9 cellular contexts compared by ENCODE assay signal in the genomic region with DNA sequence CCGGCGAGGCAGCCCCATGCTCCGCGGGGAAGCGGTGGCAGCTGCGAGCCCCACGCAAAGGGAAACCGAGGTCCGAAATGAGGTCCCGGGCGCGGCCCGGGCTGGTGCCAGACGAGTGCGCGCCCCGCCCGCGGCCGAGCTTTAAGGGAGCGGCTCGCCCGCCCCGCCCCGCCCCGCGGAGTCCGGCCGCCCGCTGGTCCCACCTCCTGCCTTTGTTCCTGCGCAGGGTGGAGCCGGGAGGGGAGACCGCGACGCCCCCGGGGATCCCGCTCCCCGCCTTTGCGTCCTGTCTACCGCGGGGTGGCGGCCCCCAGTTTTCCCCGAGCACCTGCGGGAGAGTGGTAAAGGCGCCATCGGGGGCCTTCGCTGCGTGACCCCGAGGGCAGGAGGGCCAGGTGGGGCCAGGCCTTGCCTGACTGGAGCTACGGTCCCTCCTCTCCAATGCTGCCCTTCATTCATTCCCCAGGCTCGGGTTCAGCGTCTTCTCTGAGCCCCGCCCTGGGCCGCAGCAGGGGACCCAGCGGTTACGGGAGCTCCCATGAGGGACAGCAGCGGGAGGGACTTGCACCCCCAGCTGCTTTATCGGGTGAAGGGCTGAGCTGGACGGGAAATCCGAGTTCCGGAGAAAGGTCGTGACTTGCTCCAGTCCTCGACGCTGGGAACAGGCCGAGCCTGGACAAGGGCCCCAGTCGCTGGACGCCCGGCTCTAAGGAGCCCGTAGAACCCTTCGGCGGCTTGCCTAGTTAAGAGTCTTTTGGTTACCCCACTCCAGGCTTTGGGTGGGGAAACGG. TPM values are rescaled to one million over a fixed set of nuclear protein-coding genes. Genes with fewer than 3 reads are reported as not detected.
A peak's percentile ranks its signal among the peaks of the same experiment; 100 is the strongest.
DNase-seq lines count a peak whose midpoint lies in the region; ATAC-seq and TF ChIP-seq lines count a peak whose summit lies in the region.
"Had no signal": no experiment of that assay in that cellular context is flagged by ENCODE, and none has a peak within 500 bp of the region (broad histone marks: within the 10 kb centered on the region; RNA-seq: fewer than 3 reads in every experiment).

A gene with protein sequence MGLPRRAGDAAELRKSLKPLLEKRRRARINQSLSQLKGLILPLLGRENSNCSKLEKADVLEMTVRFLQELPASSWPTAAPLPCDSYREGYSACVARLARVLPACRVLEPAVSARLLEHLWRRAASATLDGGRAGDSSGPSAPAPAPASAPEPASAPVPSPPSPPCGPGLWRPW (minus strand): TSS at position 117 of the 791 bp plus-strand sequence. CDS start 99 bp downstream, at position 18.

- H3K4me3 ChIP-seq in RWPE2 (ENCODE audit: severe bottlenecking) (peak within 1 kb of the TSS; percentile 38), rectal smooth muscle tissue (ENCODE audit: low read length) (peak within 1 kb of the TSS; percentile 47), adrenal gland (peak within 1 kb of the TSS in 2 of 4 donors; percentile 4 to 50)

- H3K9me3 ChIP-seq in RWPE2 (ENCODE audit: severe bottlenecking) (no peaks in the 10 kb centered on the region), adrenal gland (replicated peaks in 1 of 3) (no peaks in the 10 kb centered on the region)

- H3K36me3 ChIP-seq in RWPE2 (ENCODE audit: low read depth) (no peaks in the 10 kb centered on the region), rectal smooth muscle tissue (ENCODE audit: control insufficient read depth, insufficient read depth, low read length) (no peaks in the 10 kb centered on the region), adrenal gland (replicated peaks in 1 of 2) (no peaks in the 10 kb centered on the region)

- 2 to 5% (median 2%) methylated on average over 17 to 71 of the region's 72 CpGs; no CpG with 5 or more reads in 1 of the 4 donors for WGBS in adrenal gland, 4 donors

- no peak within 1 kb of the TSS for H3K9ac ChIP-seq in rectal smooth muscle tissue (ENCODE audit: low read length)

- intact Hi-C loops in head of caudate nucleus (cut with DNase I) (no loop called here), adrenal gland (cut with DNase I) (no loop called here)

- peaks cover 6% of the 10 kb centered on the region for H3K27me3 ChIP-seq in RWPE2 (ENCODE audit: insufficient read depth, poor library complexity, severe bottlenecking)
- H3K27me3 ChIP-seq in foreskin keratinocyte: peaks cover 32% of the 10 kb centered on the region
- peaks cover 23% of the 10 kb centered on the region for H3K27me3 ChIP-seq in rectal smooth muscle tissue (ENCODE audit: control insufficient read depth, insufficient read depth, low read length)
- peaks cover 73% of the 10 kb centered on the region for H3K27me3 ChIP-seq in adrenal gland

- peak; percentile 49 for ATAC-seq in RWPE2 (ENCODE audit: low read depth)
- peak; percentile 38 for ATAC-seq in foreskin keratinocyte
- ATAC-seq in GM18520 (IDR thresholded peaks at IDR 0.05; ENCODE audit: unreplicated experiment): no peak

- TF ChIP-seq CTCF in GM13976 (IDR thresholded peaks at IDR 0.05; ENCODE audit: borderline replicate concordance, control extremely low read depth, extremely low read depth, insufficient read depth, missing control alignments) (no peak), RWPE2 (IDR thresholded peaks at IDR 0.05; ENCODE audit: poor library complexity, severe bottlenecking) (no peak), foreskin keratinocyte (conservative IDR thresholded peaks at IDR 0.05) (no peak), adrenal gland (IDR thresholded peaks at IDR 0.05) (no peak)

- H3K27ac ChIP-seq in RWPE2 (ENCODE audit: poor library complexity, severe bottlenecking) (no peak within 1 kb of the TSS), foreskin keratinocyte (peak within 1 kb of the TSS; percentile 79), rectal smooth muscle tissue (ENCODE audit: low read depth, low read length) (no peak within 1 kb of the TSS), adrenal gland (no peak within 1 kb of the TSS)

- no peak for TF ChIP-seq POLR2A in adrenal gland (IDR thresholded peaks at IDR 0.05)

- DNase-seq in GM13976 (ENCODE audit: low spot score) (peak; percentile 63), RWPE2 (ENCODE audit: low spot score) (no peak), foreskin keratinocyte (peak in 1 of 2 donors; percentile 56), head of caudate nucleus (no peak), adrenal gland (no peak), SIG-M5 treated with dmso at 0.1 percent for 504 hours (lab: John Stamatoyannopoulos, UW; ENCODE audit: unreplicated experiment) (no peak)
- DNase-seq: stimulated activated CD4-positive, alpha-beta T cell treated with anti-CD3 and anti-CD28 coated beads, Interleukin-4, amount 100 ng/mL, for 24 hours had no signal

- in situ Hi-C loops in GM13976 (cut with MboI; ENCODE audit: low sequenced_read_pairs, unreplicated experiment): no loop called here

- peaks cover 30% of the 10 kb centered on the region for H3K4me1 ChIP-seq in RWPE2 (ENCODE audit: insufficient read depth, poor library complexity, severe bottlenecking)
- H3K4me1 ChIP-seq in foreskin keratinocyte: peaks cover 7% of the 10 kb centered on the region
- H3K4me1 ChIP-seq in rectal smooth muscle tissue (ENCODE audit: control insufficient read depth, insufficient read depth, low read length): peaks cover 3% of the 10 kb centered on the region
- peaks cover 21 to 39% of the 10 kb centered on the region in 2 donors for H3K4me1 ChIP-seq in adrenal gland (replicated peaks in 1 of 2)

RNA-seq across cellular contexts. Expression of the gene that starts here (rescaled TPM):
- total RNA-seq in foreskin keratinocyte (33.0 and 40.3 TPM in 2 replicates), adrenal gland (under 1 TPM in 3 of 8 donors, not detected in 5; 0.07 to 0.18 (median 0.14) TPM)
- polyA plus RNA-seq in foreskin keratinocyte (27.0 and 33.7 TPM in 2 replicates), adrenal gland (under 1 TPM in 2 of 3 donors, not detected in 1; 0.04 to 0.10 TPM)

Comparison
In these comparisons a context has a peak if more than half of its experiments do, and no peak if none do; other contexts are left out.
1. RNA of the gene that starts here (total RNA-seq): 33.0 to 40.3 TPM in foreskin keratinocyte; 0.07 to 0.18 TPM in adrenal gland; every median in the first group is over 10 times any median in the second.
2. RNA of the gene that starts here (polyA plus RNA-seq): 27.0 to 33.7 TPM in foreskin keratinocyte; 0.04 to 0.10 TPM in adrenal gland; every median in the first group is over 10 times any median in the second.